Comparison of ENCODE assay signal across 18 cellular contexts in the genomic region with DNA sequence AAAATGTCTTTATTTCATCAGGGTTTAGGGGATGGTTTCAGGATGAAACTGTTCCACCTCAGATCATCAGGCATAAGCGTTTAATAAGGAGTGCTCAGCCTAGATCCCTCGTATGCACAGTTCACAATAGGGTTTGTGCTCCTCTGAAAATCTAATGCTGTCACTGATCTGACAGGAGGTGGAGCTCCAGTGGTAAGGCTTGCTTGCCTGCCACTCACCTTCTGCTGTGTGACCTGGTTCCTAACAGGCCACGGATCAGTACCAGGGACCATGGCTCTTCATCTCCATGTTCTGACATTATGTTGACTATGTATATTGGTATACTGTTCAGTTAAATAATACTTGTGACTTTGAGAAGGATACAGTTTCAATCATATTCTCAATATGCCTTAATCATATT. TPM values are rescaled to one million over a fixed set of nuclear protein-coding genes. Genes with fewer than 3 reads are reported as not detected.
DNase-seq lines count a peak whose midpoint lies in the region; ATAC-seq and TF ChIP-seq lines count a peak whose summit lies in the region.
"Had no signal": no experiment of that assay in that cellular context is flagged by ENCODE, and none has a peak within 500 bp of the region (broad histone marks: within the 10 kb centered on the region; RNA-seq: fewer than 3 reads in every experiment).

No MANE protein-coding gene starts in this region.

- H3K9me3 Mint-ChIP-seq in stimulated activated naive CD8-positive, alpha-beta T cell treated with anti-CD3 and anti-CD28 coated beads, Interleukin-15, Interleukin-2, amounts not matched to agents 100 ng/mL and 50 ng/mL, for 24 hours, result no peaks in the 10 kb centered on the region
- H3K9me3 Mint-ChIP-seq in stimulated activated naive CD8-positive, alpha-beta T cell treated with anti-CD3 and anti-CD28 coated beads, Interleukin-15, amount 100 ng/mL, for 72 hours, result no peaks in the 10 kb centered on the region
- H3K9me3 Mint-ChIP-seq: CD4-positive, alpha-beta T cell; GM23338 had no signal

- H3K4me1 Mint-ChIP-seq in stimulated activated naive CD8-positive, alpha-beta T cell treated with anti-CD3 and anti-CD28 coated beads, Interleukin-15, Interleukin-2, amounts not matched to agents 100 ng/mL and 50 ng/mL, for 24 hours (ENCODE audit: low read depth), result peaks cover 3% of the 10 kb centered on the region
- H3K4me1 Mint-ChIP-seq in stimulated activated naive CD8-positive, alpha-beta T cell treated with anti-CD3 and anti-CD28 coated beads, Interleukin-15, amount 100 ng/mL, for 72 hours, result no peaks in the 10 kb centered on the region
- H3K4me1 Mint-ChIP-seq: GM23338 had no signal

- H3K27ac ChIP-seq in VCaP, result peak overlapping the region; percentile 40
- H3K27ac ChIP-seq: HL-60 had no signal

- H3K4me3 Mint-ChIP-seq in stimulated activated naive CD8-positive, alpha-beta T cell treated with anti-CD3 and anti-CD28 coated beads, Interleukin-15, Interleukin-2, amounts not matched to agents 100 ng/mL and 50 ng/mL, for 24 hours, result no peak overlapping the region
- no peak overlapping the region for H3K4me3 Mint-ChIP-seq in stimulated activated naive CD8-positive, alpha-beta T cell treated with anti-CD3 and anti-CD28 coated beads, Interleukin-15, amount 100 ng/mL, for 72 hours
- H3K4me3 Mint-ChIP-seq: CD4-positive, alpha-beta T cell; GM23338 had no signal

- no peaks in the 10 kb centered on the region for H3K27me3 Mint-ChIP-seq in stimulated activated naive CD8-positive, alpha-beta T cell treated with anti-CD3 and anti-CD28 coated beads, Interleukin-15, Interleukin-2, amounts not matched to agents 100 ng/mL and 50 ng/mL, for 24 hours
- H3K27me3 Mint-ChIP-seq in stimulated activated naive CD8-positive, alpha-beta T cell treated with anti-CD3 and anti-CD28 coated beads, Interleukin-15, amount 100 ng/mL, for 72 hours, result no peaks in the 10 kb centered on the region
- H3K27me3 Mint-ChIP-seq: CD4-positive, alpha-beta T cell had no signal

- H3K36me3 Mint-ChIP-seq in stimulated activated naive CD8-positive, alpha-beta T cell treated with anti-CD3 and anti-CD28 coated beads, Interleukin-15, Interleukin-2, amounts not matched to agents 100 ng/mL and 50 ng/mL, for 24 hours (ENCODE audit: low read depth), result peaks cover 52% of the 10 kb centered on the region

- no peak for ATAC-seq in stimulated activated naive CD8-positive, alpha-beta T cell treated with anti-CD3 and anti-CD28 coated beads, Interleukin-15, amount 100 ng/mL, for 72 hours
- peak; percentile 33 for ATAC-seq in left lobe of liver
- ATAC-seq in GM21717 (IDR thresholded peaks at IDR 0.05; ENCODE audit: unreplicated experiment), result no peak
- no peak for ATAC-seq in HG02610 (IDR thresholded peaks at IDR 0.05; ENCODE audit: unreplicated experiment)
- ATAC-seq: GM23338 had no signal

- peak overlapping the region; percentile 24 for H3K27ac Mint-ChIP-seq in stimulated activated naive CD8-positive, alpha-beta T cell treated with anti-CD3 and anti-CD28 coated beads, Interleukin-15, Interleukin-2, amounts not matched to agents 100 ng/mL and 50 ng/mL, for 24 hours
- H3K27ac Mint-ChIP-seq in stimulated activated naive CD8-positive, alpha-beta T cell treated with anti-CD3 and anti-CD28 coated beads, Interleukin-15, amount 100 ng/mL, for 72 hours, result no peak overlapping the region
- H3K27ac Mint-ChIP-seq: CD4-positive, alpha-beta T cell; GM23338 had no signal

- TF ChIP-seq CTCF in VCaP (conservative IDR thresholded peaks at IDR 0.05), result peak; percentile 37

- DNase-seq in stimulated activated naive CD8-positive, alpha-beta T cell treated with anti-CD3 and anti-CD28 coated beads, Interleukin-15, amount 100 ng/mL, for 72 hours, result no peak
- DNase-seq in left lobe of liver (ENCODE audit: low spot score), result no peak
- DNase-seq: ACHN; BE2C; C1 segment of cervical spinal cord; Caco-2; CD4-positive, alpha-beta T cell; DMS153; DMS79; GDM1; HCEC 1CT; IMR-90 had no signal

RNA-seq across cellular contexts. Expression of a gene that starts 41.6 kb away (rescaled TPM):
- total RNA-seq in left lobe of liver, result 23.0 TPM

RNA-seq across cellular contexts. Expression of a gene that starts 52.1 kb away (rescaled TPM):
- total RNA-seq in left lobe of liver, result 10.6 TPM
